ENCODE assay signal across 20 cellular contexts in genomic region chr10:79193694-79194382, GRCh38.
A peak's percentile ranks its signal among the peaks of the same experiment; 100 is the strongest.
DNase-seq lines count a peak whose midpoint lies in the region; ATAC-seq and TF ChIP-seq lines count a peak whose summit lies in the region.
"Had no signal": no experiment of that assay in that cellular context is flagged by ENCODE, and none has a peak within 500 bp of the region (broad histone marks: within the 10 kb centered on the region; RNA-seq: fewer than 3 reads in every experiment).

No MANE protein-coding gene starts in this region.

- intact Hi-C loops in breast epithelium (cut with DNase I; ENCODE audit: low total_unique reads) = no loop called here
- intact Hi-C loops in MCF 10A (cut with micrococcal nuclease) = loop anchor here (2.0 to 10.0 kb wide), 4 partner anchors 43 to 595 kb away; no protein-coding TSS in a partner anchor
- intact Hi-C loops in lower lobe of right lung (cut with DNase I) = no loop called here

- DNase-seq in breast epithelium (ENCODE audit: low spot score in 2 of 2) (no peak), MCF 10A (ENCODE audit: unreplicated experiment) (no peak), NCI-H69 (lab: John Stamatoyannopoulos, UW) (peak; percentile 38), lower lobe of right lung (no peak), type B pancreatic cell (ENCODE audit: extremely low spot score, unreplicated experiment) (no peak), HFFc6 (no peak), NCI-H128 (lab: John Stamatoyannopoulos, UW; ENCODE audit: unreplicated experiment) (no peak)
- DNase-seq in activated CD8-positive, alpha-beta memory T cell treated with anti-CD3 and anti-CD28 coated beads, Interleukin-2, amount 50 U/mL, for 48 hours = no peak
- DNase-seq: activated CD4-positive, alpha-beta T cell treated with anti-CD3 and anti-CD28 coated beads for 48 hours; activated CD8-positive, alpha-beta memory T cell treated with anti-CD3 and anti-CD28 coated beads, Interleukin-2, amount 50 U/mL, for 4 hours; activated gamma-delta T cell treated with Interleukin-2 at 50 U/mL for 16 hours; amniotic stem cell; DMS79; effector CD8-positive, alpha-beta T cell; HCEC 1CT; immature natural killer cell; NCI-H1417 treated with DMSO at 0.1 percent for 48 hours; small intestine; stimulated activated CD4-positive, alpha-beta T cell treated with anti-CD3 and anti-CD28 coated beads, Interleukin-4, amount 100 ng/mL, for 4 hours had no signal

- H3K4me1 ChIP-seq in breast epithelium = peaks cover 7 to 10% of the 10 kb centered on the region in 2 donors
- H3K4me1 ChIP-seq in lower lobe of right lung = peaks cover 72% of the 10 kb centered on the region

- H3K4me3 Mint-ChIP-seq in MCF 10A (ENCODE audit: unreplicated experiment) = no peak overlapping the region
- H3K4me3 Mint-ChIP-seq in type B pancreatic cell = no peak overlapping the region
- no peak overlapping the region; the same call in 1 of the 2 replicates for H3K4me3 Mint-ChIP-seq in HFFc6
- H3K4me3 Mint-ChIP-seq: central memory CD8-positive, alpha-beta T cell; immature natural killer cell had no signal

- POLR2A ChIA-PET in MCF 10A (lab: Yijun Ruan, JAX) = interaction anchor here (2.0 to 2.1 kb wide), 3 partner anchors 10 to 127 kb away, joined by 5 to 6 read pairs (median 6); no protein-coding TSS in a partner anchor

- TF ChIP-seq POLR2A in breast epithelium (IDR thresholded peaks at IDR 0.05) = no peak

- H3K36me3 ChIP-seq in breast epithelium (no peaks in the 10 kb centered on the region), lower lobe of right lung (peaks cover 12% of the 10 kb centered on the region)

- H3K9me3 Mint-ChIP-seq in MCF 10A (ENCODE audit: unreplicated experiment) = no peaks in the 10 kb centered on the region
- H3K9me3 Mint-ChIP-seq in type B pancreatic cell = no peaks in the 10 kb centered on the region
- H3K9me3 Mint-ChIP-seq in HFFc6 = peaks cover 3% of the 10 kb centered on the region; the same call in 1 of the 2 replicates
- H3K9me3 Mint-ChIP-seq: central memory CD8-positive, alpha-beta T cell had no signal

- H3K36me3 Mint-ChIP-seq in MCF 10A (ENCODE audit: insufficient read depth, unreplicated experiment) (peaks cover 5% of the 10 kb centered on the region), type B pancreatic cell (peaks cover 5% of the 10 kb centered on the region), HFFc6 (ENCODE audit: low read depth) (peaks cover 14% of the 10 kb centered on the region; the same call in 1 of the 2 replicates)
- H3K36me3 Mint-ChIP-seq: immature natural killer cell had no signal

- H3K27me3 ChIP-seq in breast epithelium (no peaks in the 10 kb centered on the region), lower lobe of right lung (ENCODE audit: low read depth) (no peaks in the 10 kb centered on the region)

- H3K27ac ChIP-seq in breast epithelium (peak overlapping the region; percentile 36 to 74), lower lobe of right lung (peak overlapping the region; percentile 6)

- no peak for TF ChIP-seq CTCF in breast epithelium (IDR thresholded peaks at IDR 0.05)
- no peak for TF ChIP-seq CTCF in MCF 10A (IDR thresholded peaks at IDR 0.05; ENCODE audit: unreplicated experiment)
- no peak for TF ChIP-seq CTCF in lower lobe of right lung (IDR thresholded peaks at IDR 0.05)
- no peak for TF ChIP-seq CTCF in type B pancreatic cell (conservative IDR thresholded peaks at IDR 0.05)
- no peak for TF ChIP-seq CTCF in HFFc6 (IDR thresholded peaks at IDR 0.05)

- H3K4me1 Mint-ChIP-seq in MCF 10A (ENCODE audit: insufficient read depth, unreplicated experiment) (peaks cover 37% of the 10 kb centered on the region), type B pancreatic cell (ENCODE audit: unreplicated experiment) (peaks cover 37% of the 10 kb centered on the region), HFFc6 (ENCODE audit: low read depth) (peaks cover 69% of the 10 kb centered on the region)

- BruUV-seq in MCF 10A (replicated peaks; lab: Mats Ljungman, UMichigan) = no TSS peak

- H3K27ac Mint-ChIP-seq in MCF 10A (ENCODE audit: low read depth, unreplicated experiment) = no peak overlapping the region
- H3K27ac Mint-ChIP-seq in type B pancreatic cell = peak overlapping the region; percentile 12
- no peak overlapping the region for H3K27ac Mint-ChIP-seq in HFFc6

- CTCF ChIA-PET in MCF 10A (lab: Yijun Ruan, JAX) = interaction anchor here (0.7 to 5.6 kb wide), 14 partner anchors 9 to 1146 kb away, joined by 3 to 78 read pairs (median 4); no protein-coding TSS in a partner anchor

- no peaks in the 10 kb centered on the region for H3K9me3 ChIP-seq in breast epithelium
- no peaks in the 10 kb centered on the region for H3K9me3 ChIP-seq in lower lobe of right lung

- no peak for ATAC-seq in lower lobe of right lung

- H3K4me3 ChIP-seq in breast epithelium (no peak overlapping the region), lower lobe of right lung (no peak overlapping the region)

- H3K27me3 Mint-ChIP-seq in MCF 10A (ENCODE audit: insufficient read depth, unreplicated experiment) (no peaks in the 10 kb centered on the region), type B pancreatic cell (no peaks in the 10 kb centered on the region), HFFc6 (ENCODE audit: insufficient read depth) (peaks cover 24% of the 10 kb centered on the region)
- H3K27me3 Mint-ChIP-seq: central memory CD8-positive, alpha-beta T cell had no signal
